22 cellular contexts compared by ENCODE assay signal in genomic region chr3:11364181-11364580, GRCh38.
DNase-seq lines count a peak whose midpoint lies in the region; ATAC-seq and TF ChIP-seq lines count a peak whose summit lies in the region.
"Had no signal": no experiment of that assay in that cellular context is flagged by ENCODE, and none has a peak within 500 bp of the region (broad histone marks: within the 10 kb centered on the region; RNA-seq: fewer than 3 reads in every experiment).

No MANE protein-coding gene starts in this region.

- H3K36me3 Mint-ChIP-seq in brain: peaks cover 61% of the 10 kb centered on the region
- H3K36me3 Mint-ChIP-seq in activated CD8-positive, alpha-beta T cell treated with anti-CD3 and anti-CD28 coated beads for 36 hours (ENCODE audit: low read depth): peaks cover 44% of the 10 kb centered on the region

- no peaks in the 10 kb centered on the region for H3K9me2 ChIP-seq in SK-N-SH

- H3K4me1 Mint-ChIP-seq in brain: peaks cover 32% of the 10 kb centered on the region
- peaks cover 5% of the 10 kb centered on the region for H3K4me1 Mint-ChIP-seq in activated CD8-positive, alpha-beta T cell treated with anti-CD3 and anti-CD28 coated beads for 36 hours (ENCODE audit: low read depth)
- H3K4me1 Mint-ChIP-seq: IgD-negative memory B cell, natural killer cell had no signal

- H3K36me3 ChIP-seq in SK-N-SH (replicated peaks in 1 of 2; ENCODE audit: control insufficient read depth in 1 of 2, insufficient read depth in 2 of 2, low read length in 1 of 2) (peaks cover 44 to 60% of the 10 kb centered on the region in 2 experiments), mesenchymal stem cell (ENCODE audit: control insufficient read depth in 1 of 2, insufficient read depth in 2 of 2, low read depth in 1 of 2, low read length in 2 of 2) (peaks cover 16 to 73% of the 10 kb centered on the region in 2 experiments), sigmoid colon (peaks cover 4 to 80% (median 23%) of the 10 kb centered on the region in 4 donors), aorta (ENCODE audit: control insufficient read depth in 1 of 2, insufficient read depth in 2 of 2, low read length in 1 of 2) (peaks cover 3 to 6% of the 10 kb centered on the region in 2 donors)

- H3K27ac ChIP-seq in SK-N-SH (ENCODE audit: low read depth in 2 of 2, low read length in 1 of 2) (no peak overlapping the region), mesenchymal stem cell (ENCODE audit: low read length, poor library complexity, severe bottlenecking) (peak overlapping the region; percentile 52), sigmoid colon (no peak overlapping the region), aorta (ENCODE audit: low read depth in 1 of 2, low read length in 2 of 2) (no peak overlapping the region)
- H3K27ac ChIP-seq: 22Rv1, adrenal gland had no signal

- TF ChIP-seq RAD21 in SK-N-SH (IDR thresholded peaks at IDR 0.05; ENCODE audit: low read length): no peak

- H3K27me3 ChIP-seq in SK-N-SH (ENCODE audit: insufficient read depth): no peaks in the 10 kb centered on the region
- H3K27me3 ChIP-seq in mesenchymal stem cell (ENCODE audit: control insufficient read depth in 1 of 2, insufficient read depth in 1 of 2, low read length in 2 of 2): no peaks in the 10 kb centered on the region
- no peaks in the 10 kb centered on the region for H3K27me3 ChIP-seq in sigmoid colon
- H3K27me3 ChIP-seq in aorta (ENCODE audit: control insufficient read depth in 1 of 2, insufficient read depth in 2 of 2, low read length in 1 of 2): no peaks in the 10 kb centered on the region
- H3K27me3 ChIP-seq: adrenal gland had no signal

- 77% methylated on average over 2 of the region's 2 CpGs for WGBS in SK-N-SH (ENCODE audit: low lambda C conversion rate)
- WGBS in mesenchymal stem cell: 100% methylated on average over 2 of the region's 2 CpGs
- 86 to 92% methylated on average over 2 of the region's 2 CpGs for WGBS in sigmoid colon, 2 donors
- 73 to 77% methylated on average over 2 of the region's 2 CpGs for WGBS in aorta, 2 donors

- H3K9ac ChIP-seq in SK-N-SH (no peak overlapping the region), mesenchymal stem cell (ENCODE audit: low read length) (peak overlapping the region; percentile 34)

- no peaks in the 10 kb centered on the region for H4K20me1 ChIP-seq in SK-N-SH (ENCODE audit: insufficient read depth)

- no peak overlapping the region for H4K8ac ChIP-seq in mesenchymal stem cell (ENCODE audit: low read length)

- POLR2A ChIA-PET in SK-N-SH (lab: Yijun Ruan, JAX): no interaction called here
- POLR2A ChIA-PET in activated CD8-positive, alpha-beta T cell treated with anti-CD3 and anti-CD28 coated beads for 36 hours (lab: Charles Lee): interaction anchor here (0.6 kb wide), 1 partner anchor 79 kb away, joined by 3 read pairs; no protein-coding TSS in a partner anchor

- H3K9me3 ChIP-seq in SK-N-SH: no peaks in the 10 kb centered on the region
- no peaks in the 10 kb centered on the region for H3K9me3 ChIP-seq in mesenchymal stem cell (ENCODE audit: control insufficient read depth, low read length)
- H3K9me3 ChIP-seq in sigmoid colon: no peaks in the 10 kb centered on the region
- no peaks in the 10 kb centered on the region for H3K9me3 ChIP-seq in aorta (ENCODE audit: control insufficient read depth, low read length)
- H3K9me3 ChIP-seq: adrenal gland had no signal

- no peak overlapping the region for H2BK120ac ChIP-seq in mesenchymal stem cell (ENCODE audit: low read depth, low read length)

- peaks cover 7% of the 10 kb centered on the region for H3K79me1 ChIP-seq in mesenchymal stem cell (replicated peaks; ENCODE audit: low read length, poor library complexity, severe bottlenecking)

- peaks cover 6 to 8% of the 10 kb centered on the region in 2 experiments for H3K4me1 ChIP-seq in SK-N-SH (ENCODE audit: control insufficient read depth in 1 of 2, insufficient read depth in 2 of 2, low read depth in 1 of 2, low read length in 1 of 2)
- H3K4me1 ChIP-seq in mesenchymal stem cell (ENCODE audit: control insufficient read depth, insufficient read depth, low read depth, low read length): peaks cover 5% of the 10 kb centered on the region
- peaks cover 0 to 11% (median 9%) of the 10 kb centered on the region in 4 donors for H3K4me1 ChIP-seq in sigmoid colon
- H3K4me1 ChIP-seq in aorta (ENCODE audit: control insufficient read depth in 1 of 2, insufficient read depth in 2 of 2, low read length in 2 of 2): no peaks in the 10 kb centered on the region

- H2BK12ac ChIP-seq in mesenchymal stem cell (ENCODE audit: low read length in 2 of 2): no peak overlapping the region

- CTCF ChIA-PET in SK-N-SH (lab: Yijun Ruan, JAX): interaction anchor here (2.4 to 2.8 kb wide), 2 partner anchors 15 to 304 kb away, joined by 8 to 11 read pairs; no protein-coding TSS in a partner anchor
- CTCF ChIA-PET in activated CD8-positive, alpha-beta T cell treated with anti-CD3 and anti-CD28 coated beads for 36 hours (lab: Charles Lee): interaction anchor here (1.0 to 1.4 kb wide), 3 partner anchors 16 to 287 kb away, joined by 3 to 5 read pairs (median 4); no protein-coding TSS in a partner anchor

- H2AK5ac ChIP-seq in mesenchymal stem cell (ENCODE audit: low read length, severe bottlenecking): no peak overlapping the region

- H3K14ac ChIP-seq in mesenchymal stem cell (ENCODE audit: low read length in 2 of 2): no peak overlapping the region

- no peak for TF ChIP-seq POLR2A in sigmoid colon (IDR thresholded peaks at IDR 0.05)

- no peak overlapping the region for H3K4me3 Mint-ChIP-seq in brain
- H3K4me3 Mint-ChIP-seq in activated CD8-positive, alpha-beta T cell treated with anti-CD3 and anti-CD28 coated beads for 36 hours: no peak overlapping the region
- H3K4me3 Mint-ChIP-seq: IgD-negative memory B cell; natural killer cell; T-helper 1 cell treated with Interleukin-12 subunit alpha and Interleukin-12 subunit beta and Interleukin-4 antibody, amounts not matched to agents 30 μg/mL and 1 μg/mL, for 36 hours had no signal

- 0 out of 3 replicates have a peak, but pooled peaks have one; percentile 8 for ATAC-seq in SK-N-SH treated with all-trans-retinoic acid at 6 μM for 48 hours
- ATAC-seq in activated CD8-positive, alpha-beta T cell treated with anti-CD3 and anti-CD28 coated beads for 36 hours: no peak
- ATAC-seq in aorta (ENCODE audit: low FRiP score): no peak
- ATAC-seq: HCT116, natural killer cell, PC-3 had no signal

- no peak for TF ChIP-seq CTCF in SK-N-SH (IDR thresholded peaks at IDR 0.05)
- no peak for TF ChIP-seq CTCF in brain (conservative IDR thresholded peaks at IDR 0.05)
- TF ChIP-seq CTCF in activated CD8-positive, alpha-beta T cell treated with anti-CD3 and anti-CD28 coated beads for 36 hours (IDR thresholded peaks at IDR 0.05): no peak
- TF ChIP-seq CTCF in sigmoid colon (IDR thresholded peaks at IDR 0.05): no peak

- no peak for DNase-seq in SK-N-SH
- DNase-seq in ELR (ENCODE audit: low read depth): peak; percentile 68
- DNase-seq in mesenchymal stem cell: no peak
- DNase-seq in activated CD8-positive, alpha-beta T cell treated with anti-CD3 and anti-CD28 coated beads for 36 hours: no peak
- DNase-seq in sigmoid colon: no peak
- DNase-seq in aorta: no peak
- DNase-seq: activated CD8-positive, alpha-beta memory T cell treated with anti-CD3 and anti-CD28 coated beads for 24 hours; adrenal gland; central memory CD4-positive, alpha-beta T cell; kidney; natural killer cell; NCI-H1694 treated with DMSO at 0.1 percent for 48 hours; NCI-H226; PC-3; SIG-M5; stimulated activated CD4-positive, alpha-beta T cell treated with anti-CD3 and anti-CD28 coated beads, Interleukin-2, amount 100 ng/mL, for 48 hours had no signal

- H4K91ac ChIP-seq in mesenchymal stem cell (ENCODE audit: low read length): no peak overlapping the region

- H3K4me3 ChIP-seq in SK-N-SH (ENCODE audit: low read depth in 2 of 2, low read length in 1 of 2) (no peak overlapping the region), mesenchymal stem cell (ENCODE audit: insufficient read depth in 1 of 2, low read depth in 1 of 2, low read length in 2 of 2) (no peak overlapping the region), sigmoid colon (no peak overlapping the region), aorta (ENCODE audit: low read length in 2 of 2) (no peak overlapping the region)
- H3K4me3 ChIP-seq: adrenal gland had no signal

- H2BK15ac ChIP-seq in mesenchymal stem cell (ENCODE audit: low read depth, poor library complexity, severe bottlenecking): no peak overlapping the region

- H3K9me3 Mint-ChIP-seq in brain: no peaks in the 10 kb centered on the region
- no peaks in the 10 kb centered on the region for H3K9me3 Mint-ChIP-seq in activated CD8-positive, alpha-beta T cell treated with anti-CD3 and anti-CD28 coated beads for 36 hours
- H3K9me3 Mint-ChIP-seq: IgD-negative memory B cell; natural killer cell; T-helper 1 cell treated with Interleukin-12 subunit alpha and Interleukin-12 subunit beta and Interleukin-4 antibody, amounts not matched to agents 30 μg/mL and 1 μg/mL, for 36 hours had no signal

- no peak overlapping the region for H3K4ac ChIP-seq in mesenchymal stem cell (ENCODE audit: low read depth in 1 of 2, low read length in 2 of 2)

- TF ChIP-seq EP300 in SK-N-SH (IDR thresholded peaks at IDR 0.05; ENCODE audit: borderline replicate concordance in 1 of 2, low read depth in 1 of 2, low read length in 1 of 2) (no peak), sigmoid colon (IDR thresholded peaks at IDR 0.05) (no peak)

- H3K79me2 ChIP-seq in SK-N-SH (ENCODE audit: insufficient read depth): no peaks in the 10 kb centered on the region

- peaks cover 31% of the 10 kb centered on the region for H3K27me3 Mint-ChIP-seq in brain
- H3K27me3 Mint-ChIP-seq in activated CD8-positive, alpha-beta T cell treated with anti-CD3 and anti-CD28 coated beads for 36 hours: no peaks in the 10 kb centered on the region
- H3K27me3 Mint-ChIP-seq: IgD-negative memory B cell had no signal

- peaks cover 11% of the 10 kb centered on the region for H3F3A ChIP-seq in SK-N-SH (replicated peaks; ENCODE audit: insufficient read depth)

- H3K4me2 ChIP-seq in SK-N-SH: no peak overlapping the region
- H3K4me2 ChIP-seq in mesenchymal stem cell (ENCODE audit: low read length, poor library complexity, severe bottlenecking): no peak overlapping the region

- H3K27ac Mint-ChIP-seq in brain: peak overlapping the region in 3 of 5 experiments; percentile 22 to 49 (median 27)
- no peak overlapping the region for H3K27ac Mint-ChIP-seq in activated CD8-positive, alpha-beta T cell treated with anti-CD3 and anti-CD28 coated beads for 36 hours
- H3K27ac Mint-ChIP-seq: IgD-negative memory B cell; natural killer cell; T-helper 1 cell treated with Interleukin-12 subunit alpha and Interleukin-12 subunit beta and Interleukin-4 antibody, amounts not matched to agents 30 μg/mL and 1 μg/mL, for 36 hours had no signal

- H3K18ac ChIP-seq in mesenchymal stem cell (ENCODE audit: low read depth in 1 of 2, low read length in 2 of 2): no peak overlapping the region

- intact Hi-C loops in activated CD8-positive, alpha-beta T cell treated with anti-CD3 and anti-CD28 coated beads for 36 hours (cut with micrococcal nuclease): no loop called here
- intact Hi-C loops in sigmoid colon (cut with DNase I) (no loop called here), aorta (cut with DNase I) (no loop called here)

- no peak overlapping the region for H3K23ac ChIP-seq in mesenchymal stem cell (ENCODE audit: low read length in 2 of 2)

- H2BK5ac ChIP-seq in mesenchymal stem cell (ENCODE audit: low read depth, low read length, poor library complexity, severe bottlenecking): no peak overlapping the region

- H2AFZ ChIP-seq in SK-N-SH (ENCODE audit: low read depth): no peak overlapping the region
- H2AFZ ChIP-seq in mesenchymal stem cell (ENCODE audit: low read depth, low read length): no peak overlapping the region
